1 cellular context compared by ENCODE assay signal in the genomic region with DNA sequence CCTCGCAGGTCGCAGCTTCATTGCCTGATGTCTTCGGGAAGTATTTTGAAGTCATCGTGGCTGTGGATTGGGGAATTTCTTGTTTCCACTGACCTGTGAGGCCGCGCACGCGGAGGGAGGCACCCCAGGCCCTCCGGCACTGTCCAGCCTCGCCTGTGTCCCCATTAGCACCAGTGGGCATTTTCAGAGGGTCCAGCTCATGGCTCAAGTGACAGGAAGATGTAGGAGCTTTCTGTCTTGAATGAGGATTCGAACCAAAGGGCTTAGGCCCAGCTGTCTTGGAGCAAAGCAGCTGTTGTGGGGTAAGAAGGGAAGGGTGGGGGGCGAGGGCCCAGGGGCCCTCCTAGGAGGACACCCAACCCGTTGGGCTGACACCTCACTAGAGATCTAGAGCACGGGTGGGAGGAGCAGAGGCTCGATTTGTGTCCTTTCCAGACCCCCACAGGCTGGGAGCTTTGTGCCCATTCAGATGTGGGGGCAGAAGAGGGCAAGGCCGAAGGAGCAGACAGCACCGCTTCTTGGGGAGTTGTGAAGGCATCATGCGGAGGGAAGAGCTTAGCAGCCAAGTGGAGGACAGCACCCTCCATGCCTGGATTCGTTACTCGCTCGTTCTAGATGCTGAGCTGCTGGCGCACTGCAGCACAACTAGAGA.
TF ChIP-seq lines count a peak whose summit lies in the region.

No MANE protein-coding gene starts in this region.

TF ChIP-seq in H1, 55 proteins besides CTCF, POLR2A, EP300 and RAD21 (continued from another document):
- TF ChIP-seq FOSL1 (IDR thresholded peaks at IDR 0.05; ENCODE audit: insufficient read depth, low read depth, low read length), result no peak
TF ChIP-seq in H1: peak in this region for 0.
